ENCODE assay signal across 9 cellular contexts in the genomic region with DNA sequence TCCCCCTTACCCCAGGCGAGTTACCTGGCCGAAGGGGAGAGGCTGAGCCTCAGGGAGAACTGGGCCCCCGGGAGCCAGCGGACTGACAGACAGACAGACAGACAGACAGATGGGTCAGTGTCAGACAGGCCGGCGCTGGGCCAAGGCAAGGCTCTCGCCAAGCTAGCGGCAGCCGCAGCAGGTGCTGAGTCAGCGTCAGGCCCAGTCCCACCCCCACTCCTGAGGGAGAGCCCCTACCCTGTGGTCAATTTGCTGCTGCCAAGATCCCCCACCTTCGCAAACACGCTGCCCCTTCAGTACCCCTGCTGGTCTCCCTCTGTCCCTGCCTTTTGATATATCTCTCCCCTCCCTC. TPM values are rescaled to one million over a fixed set of nuclear protein-coding genes. Genes with fewer than 3 reads are reported as not detected.
DNase-seq lines count a peak whose midpoint lies in the region; ATAC-seq, FAIRE-seq and TF ChIP-seq lines count a peak whose summit lies in the region.
"Had no signal": no experiment of that assay in that cellular context is flagged by ENCODE, and none has a peak within 500 bp of the region (broad histone marks: within the 10 kb centered on the region; RNA-seq: fewer than 3 reads in every experiment).

No MANE protein-coding gene starts in this region.

- no TSS peak for BruUV-seq in HepG2 (replicated peaks; lab: Mats Ljungman, UMichigan)

- POLR2A ChIA-PET in HepG2 (lab: Yijun Ruan, JAX): interaction anchor here (0.7 to 2.8 kb wide), 6 partner anchors 35 to 46 kb away, joined by 3 to 21 read pairs (median 6); a partner anchor contains a TSS

- peak; percentile 29 for DNase-seq in HT1080 (ENCODE audit: low read depth)
- DNase-seq in ascending aorta (ENCODE audit: low spot score in 2 of 2): no peak
- no peak for DNase-seq in HepG2 (ENCODE audit: low spot score)
- DNase-seq in UCSD-AML1 (lab: John Stamatoyannopoulos, UW; ENCODE audit: unreplicated experiment): no peak

- TF ChIP-seq RAD21 in HepG2 (CRISPR knock-in tag; IDR thresholded peaks at IDR 0.05): no peak

- H3K27me3 ChIP-seq in BLaER1 (peaks cover 88% of the 10 kb centered on the region), ascending aorta (peaks cover 14% of the 10 kb centered on the region), HepG2 (ENCODE audit: control insufficient read depth in 1 of 2, insufficient read depth in 2 of 2, low read length in 2 of 2) (peaks cover 6 to 27% of the 10 kb centered on the region in 2 experiments; a peak in 4 of 5 replicates)

- TF ChIP-seq EP300 in HepG2 (IDR thresholded peaks at IDR 0.05; ENCODE audit: low read depth in 2 of 2, low read length in 2 of 2) (no peak), HepG2 (CRISPR knock-in tag; IDR thresholded peaks at IDR 0.05; ENCODE audit: borderline replicate concordance) (no peak)

- WGBS in HepG2 (ENCODE audit: low lambda C conversion rate): 13% methylated on average over 3 of the region's 12 CpGs

- in situ Hi-C loops in HepG2 (cut with HindIII; ENCODE audit: extremely low pct_ligation_motif_present, low pct_unique_long_range_greater_than_20kb): no loop called here

- H3K36me3 ChIP-seq in BLaER1 (no peaks in the 10 kb centered on the region), ascending aorta (no peaks in the 10 kb centered on the region), HepG2 (replicated peaks in 1 of 2; ENCODE audit: control insufficient read depth in 1 of 2, insufficient read depth in 2 of 2, low read length in 2 of 2) (no peaks in the 10 kb centered on the region)

- no peak overlapping the region for H2AFZ ChIP-seq in HepG2 (ENCODE audit: low read length)

- no peaks in the 10 kb centered on the region for H3K79me2 ChIP-seq in HepG2 (ENCODE audit: insufficient read depth, low read length)

- H3K4me3 ChIP-seq in BLaER1 (peak overlapping the region; percentile 63), ascending aorta (peak overlapping the region; percentile 51 to 53), HepG2 (replicated peaks in 1 of 3; ENCODE audit: insufficient read depth in 1 of 3, low read depth in 2 of 3, low read length in 3 of 3) (peak overlapping the region; percentile 60 to 80 (median 73))

- H4K20me1 ChIP-seq in BLaER1 (peaks cover 87% of the 10 kb centered on the region), HepG2 (ENCODE audit: insufficient read depth, low read length) (no peaks in the 10 kb centered on the region)

- H3K9ac ChIP-seq in BLaER1 (no peak overlapping the region), HepG2 (ENCODE audit: insufficient read depth, low read depth, low read length) (peak overlapping the region; percentile 68; the same call in 1 of the 2 replicates)

- FAIRE-seq in HepG2 (lab: Jason Lieb, UNC): no peak

- peaks cover 66% of the 10 kb centered on the region for H3K4me1 ChIP-seq in BLaER1
- peaks cover 25 to 46% of the 10 kb centered on the region in 2 donors for H3K4me1 ChIP-seq in ascending aorta
- H3K4me1 ChIP-seq in HepG2 (ENCODE audit: insufficient read depth, low read length): peaks cover 59% of the 10 kb centered on the region

- H3K9me3 ChIP-seq in BLaER1: no peaks in the 10 kb centered on the region
- no peaks in the 10 kb centered on the region for H3K9me3 ChIP-seq in ascending aorta
- H3K9me3 ChIP-seq in HepG2 (ENCODE audit: low read length): no peaks in the 10 kb centered on the region

- intact Hi-C loops in ascending aorta (cut with DNase I) (no loop called here), HepG2 (cut with micrococcal nuclease; ENCODE audit: unreplicated experiment) (no loop called here)

- ATAC-seq in HepG2 (no peak), GM19463 (IDR thresholded peaks at IDR 0.05; ENCODE audit: unreplicated experiment) (no peak), HG02885 (IDR thresholded peaks at IDR 0.05; ENCODE audit: poor library complexity, unreplicated experiment) (no peak), GM18517 (IDR thresholded peaks at IDR 0.05; ENCODE audit: unreplicated experiment) (no peak)

- TF ChIP-seq CTCF in ascending aorta (IDR thresholded peaks at IDR 0.05) (no peak), HepG2 (CRISPR knock-in tag; IDR thresholded peaks at IDR 0.05) (no peak)

- H3K4me2 ChIP-seq in BLaER1 (peak overlapping the region; percentile 75), HepG2 (ENCODE audit: low read depth, low read length) (peak overlapping the region; percentile 94)

- no peak for TF ChIP-seq POLR2A in HepG2 (IDR thresholded peaks at IDR 0.05; ENCODE audit: insufficient read depth in 1 of 2, low read depth in 2 of 2, low read length in 2 of 2)

- H3K27ac ChIP-seq in BLaER1 (no peak overlapping the region), ascending aorta (no peak overlapping the region), HepG2 (ENCODE audit: extremely low read length, insufficient read depth, low read length) (no peak overlapping the region)

- CTCF ChIA-PET in HepG2 (lab: Yijun Ruan, JAX; ENCODE audit: low intra/inter-chr PET ratio, low total read pairs): interaction anchor here (0.6 kb wide), 1 partner anchor 120 kb away, joined by 3 read pairs; no protein-coding TSS in a partner anchor

RNA-seq across cellular contexts. Expression of a gene that starts 1.5 kb away (rescaled TPM):
- 0.23 and 0.37 TPM in 2 replicates for total RNA-seq in HT1080 (2014; rRNA removed; shearing (Covaris generic))
- polyA plus RNA-seq in HT1080 (2015; cell fraction: cytosol; rRNA removed): 0.56 and 0.80 TPM in 2 replicates
- 0.66 and 1.1 TPM in 2 replicates for polyA plus RNA-seq in HT1080 (2015; cell fraction: nucleus; rRNA removed)
- total RNA-seq in ascending aorta: 0.32 TPM
- total RNA-seq in HepG2 (2016; rRNA removed; fragmentation: Illumina TruSeq; extraction: Trizol): 0.20 and 0.55 TPM in 2 replicates
- total RNA-seq in HepG2 (2016; cell fraction: cytosol; rRNA removed; fragmentation: Illumina TruSeq; extraction: Trizol; ENCODE audit: low read depth): 0.35 and 0.40 TPM in 2 replicates
- total RNA-seq in HepG2 (2016; cell fraction: insoluble cytoplasmic fraction; rRNA removed; fragmentation: Illumina TruSeq; extraction: Trizol): 0.22 and 0.37 TPM in 2 replicates
- total RNA-seq in HepG2 (2016; cell fraction: membrane; rRNA removed; fragmentation: Illumina TruSeq; extraction: Trizol): 0.52 and 0.77 TPM in 2 replicates
- total RNA-seq in HepG2 (2016; cell fraction: nucleus; rRNA removed; fragmentation: Illumina TruSeq; extraction: Trizol): 0.13 and 0.53 TPM in 2 replicates
- 7.0 and 7.6 TPM in 2 replicates for polyA plus RNA-seq in HepG2 (2011; rRNA removed)
- polyA plus RNA-seq in HepG2 (2011; cell fraction: cytosol; rRNA removed): 4.4 and 5.5 TPM in 2 replicates
- 11.9 and 12.6 TPM in 2 replicates for polyA plus RNA-seq in HepG2 (2011; cell fraction: nucleus; rRNA removed)
- 4.0 and 6.3 TPM in 2 replicates for polyA plus RNA-seq in HepG2 (2012)
- 0.61 and 0.87 TPM in 2 replicates for polyA plus RNA-seq in HepG2 (2016; cell fraction: cytosol; fragmentation: Illumina TruSeq; extraction: Trizol; ENCODE audit: low read depth)
- 0.62 and 1.0 TPM in 2 replicates for polyA plus RNA-seq in HepG2 (2016; cell fraction: insoluble cytoplasmic fraction; fragmentation: Illumina TruSeq; extraction: Trizol; ENCODE audit: low read depth)
- 1.2 TPM in 2 replicates for polyA plus RNA-seq in HepG2 (2016; cell fraction: membrane; fragmentation: Illumina TruSeq; extraction: Trizol; ENCODE audit: low read depth)
- polyA plus RNA-seq in HepG2 (2016; cell fraction: nucleus; fragmentation: Illumina TruSeq; extraction: Trizol; ENCODE audit: insufficient read depth, low read depth): 1.1 and 1.6 TPM in 2 replicates
- 3.3 and 7.7 TPM in 2 replicates for polyA minus RNA-seq in HepG2 (2011; rRNA and poly(A)+ RNA removed; ENCODE audit: low replicate concordance)
- polyA minus RNA-seq in HepG2 (2011; cell fraction: cytosol; rRNA and poly(A)+ RNA removed): 2.0 and 2.3 TPM in 2 replicates
- 1.1 and 1.2 TPM in 2 replicates for polyA minus RNA-seq in HepG2 (2011; cell fraction: nucleus; rRNA and poly(A)+ RNA removed)

RNA-seq across cellular contexts. Expression of a gene that starts 4.1 kb away (rescaled TPM):
- 6.0 and 7.9 TPM in 2 replicates for total RNA-seq in HT1080 (2014; rRNA removed; shearing (Covaris generic))
- 6.6 and 7.8 TPM in 2 replicates for polyA plus RNA-seq in HT1080 (2015; cell fraction: cytosol; rRNA removed)
- polyA plus RNA-seq in HT1080 (2015; cell fraction: nucleus; rRNA removed): 2.8 and 3.1 TPM in 2 replicates
- total RNA-seq in ascending aorta (5.0 TPM), HepG2 (2016; rRNA removed; fragmentation: Illumina TruSeq; extraction: Trizol) (3.6 and 5.4 TPM in 2 replicates)
- total RNA-seq in HepG2 (2016; cell fraction: cytosol; rRNA removed; fragmentation: Illumina TruSeq; extraction: Trizol; ENCODE audit: low read depth): 2.0 and 3.3 TPM in 2 replicates
- 3.8 and 6.3 TPM in 2 replicates for total RNA-seq in HepG2 (2016; cell fraction: insoluble cytoplasmic fraction; rRNA removed; fragmentation: Illumina TruSeq; extraction: Trizol)
- 5.4 and 5.7 TPM in 2 replicates for total RNA-seq in HepG2 (2016; cell fraction: membrane; rRNA removed; fragmentation: Illumina TruSeq; extraction: Trizol)
- total RNA-seq in HepG2 (2016; cell fraction: nucleus; rRNA removed; fragmentation: Illumina TruSeq; extraction: Trizol): 4.3 and 6.2 TPM in 2 replicates
- polyA plus RNA-seq in HepG2 (2011; rRNA removed): 33.7 and 39.6 TPM in 2 replicates
- polyA plus RNA-seq in HepG2 (2011; cell fraction: cytosol; rRNA removed): 31.4 and 33.2 TPM in 2 replicates
- polyA plus RNA-seq in HepG2 (2011; cell fraction: nucleus; rRNA removed): 39.4 and 43.0 TPM in 2 replicates
- polyA plus RNA-seq in HepG2 (2012): 19.3 and 22.8 TPM in 2 replicates
- polyA plus RNA-seq in HepG2 (2016; cell fraction: cytosol; fragmentation: Illumina TruSeq; extraction: Trizol; ENCODE audit: low read depth): 4.4 and 6.0 TPM in 2 replicates
- polyA plus RNA-seq in HepG2 (2016; cell fraction: insoluble cytoplasmic fraction; fragmentation: Illumina TruSeq; extraction: Trizol; ENCODE audit: low read depth): 10.0 and 13.6 TPM in 2 replicates
- polyA plus RNA-seq in HepG2 (2016; cell fraction: membrane; fragmentation: Illumina TruSeq; extraction: Trizol; ENCODE audit: low read depth): 9.9 and 11.0 TPM in 2 replicates
- polyA plus RNA-seq in HepG2 (2016; cell fraction: nucleus; fragmentation: Illumina TruSeq; extraction: Trizol; ENCODE audit: insufficient read depth, low read depth): 23.1 and 25.7 TPM in 2 replicates
- polyA minus RNA-seq in HepG2 (2011; rRNA and poly(A)+ RNA removed; ENCODE audit: low replicate concordance): 2.6 and 35.4 TPM in 2 replicates
- 6.4 and 7.2 TPM in 2 replicates for polyA minus RNA-seq in HepG2 (2011; cell fraction: cytosol; rRNA and poly(A)+ RNA removed)
- 9.0 and 9.9 TPM in 2 replicates for polyA minus RNA-seq in HepG2 (2011; cell fraction: nucleus; rRNA and poly(A)+ RNA removed)

RNA-seq across cellular contexts. Expression of a gene that starts 5.6 kb away (rescaled TPM):
- 0.23 and 0.43 TPM in 2 replicates for total RNA-seq in HT1080 (2014; rRNA removed; shearing (Covaris generic))
- 0.10 and 0.26 TPM in 2 replicates for polyA plus RNA-seq in HT1080 (2015; cell fraction: cytosol; rRNA removed)
- polyA plus RNA-seq in HT1080 (2015; cell fraction: nucleus; rRNA removed): 0.60 and 0.61 TPM in 2 replicates
- total RNA-seq in ascending aorta (20.4 TPM), HepG2 (2016; rRNA removed; fragmentation: Illumina TruSeq; extraction: Trizol) (2.0 and 3.1 TPM in 2 replicates)
- total RNA-seq in HepG2 (2016; cell fraction: cytosol; rRNA removed; fragmentation: Illumina TruSeq; extraction: Trizol; ENCODE audit: low read depth): 0.10 and 0.18 TPM in 2 replicates
- total RNA-seq in HepG2 (2016; cell fraction: insoluble cytoplasmic fraction; rRNA removed; fragmentation: Illumina TruSeq; extraction: Trizol): 1.7 and 3.1 TPM in 2 replicates
- 0.15 and 0.62 TPM in 2 replicates for total RNA-seq in HepG2 (2016; cell fraction: membrane; rRNA removed; fragmentation: Illumina TruSeq; extraction: Trizol)
- total RNA-seq in HepG2 (2016; cell fraction: nucleus; rRNA removed; fragmentation: Illumina TruSeq; extraction: Trizol): 1.6 and 2.4 TPM in 2 replicates
- polyA plus RNA-seq in HepG2 (2011; rRNA removed): 1.6 and 2.8 TPM in 2 replicates
- 1.5 and 2.3 TPM in 2 replicates for polyA plus RNA-seq in HepG2 (2011; cell fraction: cytosol; rRNA removed)
- 4.4 and 4.5 TPM in 2 replicates for polyA plus RNA-seq in HepG2 (2011; cell fraction: nucleus; rRNA removed)
- polyA plus RNA-seq in HepG2 (2012): 2.1 and 3.0 TPM in 2 replicates
- polyA plus RNA-seq in HepG2 (2016; cell fraction: cytosol; fragmentation: Illumina TruSeq; extraction: Trizol; ENCODE audit: low read depth): 0.12 and 0.27 TPM in 2 replicates
- 1.5 and 1.8 TPM in 2 replicates for polyA plus RNA-seq in HepG2 (2016; cell fraction: insoluble cytoplasmic fraction; fragmentation: Illumina TruSeq; extraction: Trizol; ENCODE audit: low read depth)
- 0.18 and 0.31 TPM in 2 replicates for polyA plus RNA-seq in HepG2 (2016; cell fraction: membrane; fragmentation: Illumina TruSeq; extraction: Trizol; ENCODE audit: low read depth)
- 3.5 and 3.8 TPM in 2 replicates for polyA plus RNA-seq in HepG2 (2016; cell fraction: nucleus; fragmentation: Illumina TruSeq; extraction: Trizol; ENCODE audit: insufficient read depth, low read depth)
- 4.3 and 4.8 TPM in 2 replicates for polyA minus RNA-seq in HepG2 (2011; rRNA and poly(A)+ RNA removed; ENCODE audit: low replicate concordance)
- polyA minus RNA-seq in HepG2 (2011; cell fraction: cytosol; rRNA and poly(A)+ RNA removed): 2.1 and 2.3 TPM in 2 replicates
- 1.9 and 2.4 TPM in 2 replicates for polyA minus RNA-seq in HepG2 (2011; cell fraction: nucleus; rRNA and poly(A)+ RNA removed)

RNA-seq across cellular contexts. Expression of a gene that starts 12.1 kb away (rescaled TPM):
- total RNA-seq in HT1080 (2014; rRNA removed; shearing (Covaris generic)): not detected in 2 replicates
- polyA plus RNA-seq in HT1080 (2015; cell fraction: cytosol; rRNA removed): not detected in 2 replicates
- not detected in 2 replicates for polyA plus RNA-seq in HT1080 (2015; cell fraction: nucleus; rRNA removed)
- total RNA-seq in ascending aorta (not detected), HepG2 (2016; rRNA removed; fragmentation: Illumina TruSeq; extraction: Trizol) (not detected in 2 replicates)
- total RNA-seq in HepG2 (2016; cell fraction: cytosol; rRNA removed; fragmentation: Illumina TruSeq; extraction: Trizol; ENCODE audit: low read depth): not detected in 2 replicates
- not detected in 2 replicates for total RNA-seq in HepG2 (2016; cell fraction: insoluble cytoplasmic fraction; rRNA removed; fragmentation: Illumina TruSeq; extraction: Trizol)
- total RNA-seq in HepG2 (2016; cell fraction: membrane; rRNA removed; fragmentation: Illumina TruSeq; extraction: Trizol): not detected in 2 replicates
- not detected in 2 replicates for total RNA-seq in HepG2 (2016; cell fraction: nucleus; rRNA removed; fragmentation: Illumina TruSeq; extraction: Trizol)
- not detected in 2 replicates for polyA plus RNA-seq in HepG2 (2011; rRNA removed)
- polyA plus RNA-seq in HepG2 (2011; cell fraction: cytosol; rRNA removed): not detected in 2 replicates
- polyA plus RNA-seq in HepG2 (2011; cell fraction: nucleus; rRNA removed): not detected in 2 replicates
- not detected in 2 replicates for polyA plus RNA-seq in HepG2 (2012)
- not detected in 2 replicates for polyA plus RNA-seq in HepG2 (2016; cell fraction: cytosol; fragmentation: Illumina TruSeq; extraction: Trizol; ENCODE audit: low read depth)
- not detected in 2 replicates for polyA plus RNA-seq in HepG2 (2016; cell fraction: insoluble cytoplasmic fraction; fragmentation: Illumina TruSeq; extraction: Trizol; ENCODE audit: low read depth)
- not detected in 2 replicates for polyA plus RNA-seq in HepG2 (2016; cell fraction: membrane; fragmentation: Illumina TruSeq; extraction: Trizol; ENCODE audit: low read depth)
- not detected in 2 replicates for polyA plus RNA-seq in HepG2 (2016; cell fraction: nucleus; fragmentation: Illumina TruSeq; extraction: Trizol; ENCODE audit: insufficient read depth, low read depth)
- not detected in 2 replicates for polyA minus RNA-seq in HepG2 (2011; rRNA and poly(A)+ RNA removed; ENCODE audit: low replicate concordance)
- not detected in 2 replicates for polyA minus RNA-seq in HepG2 (2011; cell fraction: cytosol; rRNA and poly(A)+ RNA removed)
- polyA minus RNA-seq in HepG2 (2011; cell fraction: nucleus; rRNA and poly(A)+ RNA removed): not detected in 2 replicates
- total RNA-seq: temporal lobe had no signal

RNA-seq across cellular contexts. Expression of a gene that starts 15.4 kb away (rescaled TPM):
- not detected in 2 replicates for total RNA-seq in HT1080 (2014; rRNA removed; shearing (Covaris generic))
- polyA plus RNA-seq in HT1080 (2015; cell fraction: cytosol; rRNA removed): not detected in 2 replicates
- not detected in 2 replicates for polyA plus RNA-seq in HT1080 (2015; cell fraction: nucleus; rRNA removed)
- not detected for total RNA-seq in ascending aorta
- total RNA-seq in HepG2 (2016; rRNA removed; fragmentation: Illumina TruSeq; extraction: Trizol): not detected in 2 replicates
- not detected in 2 replicates for total RNA-seq in HepG2 (2016; cell fraction: cytosol; rRNA removed; fragmentation: Illumina TruSeq; extraction: Trizol; ENCODE audit: low read depth)
- not detected in 2 replicates for total RNA-seq in HepG2 (2016; cell fraction: insoluble cytoplasmic fraction; rRNA removed; fragmentation: Illumina TruSeq; extraction: Trizol)
- total RNA-seq in HepG2 (2016; cell fraction: membrane; rRNA removed; fragmentation: Illumina TruSeq; extraction: Trizol): not detected in 2 replicates
- not detected in 2 replicates for total RNA-seq in HepG2 (2016; cell fraction: nucleus; rRNA removed; fragmentation: Illumina TruSeq; extraction: Trizol)
- not detected in 2 replicates for polyA plus RNA-seq in HepG2 (2011; rRNA removed)
- not detected in 2 replicates for polyA plus RNA-seq in HepG2 (2011; cell fraction: cytosol; rRNA removed)
- not detected in 2 replicates for polyA plus RNA-seq in HepG2 (2011; cell fraction: nucleus; rRNA removed)
- not detected in 2 replicates for polyA plus RNA-seq in HepG2 (2012)
- polyA plus RNA-seq in HepG2 (2016; cell fraction: cytosol; fragmentation: Illumina TruSeq; extraction: Trizol; ENCODE audit: low read depth): not detected in 2 replicates
- not detected in 2 replicates for polyA plus RNA-seq in HepG2 (2016; cell fraction: insoluble cytoplasmic fraction; fragmentation: Illumina TruSeq; extraction: Trizol; ENCODE audit: low read depth)
- polyA plus RNA-seq in HepG2 (2016; cell fraction: membrane; fragmentation: Illumina TruSeq; extraction: Trizol; ENCODE audit: low read depth): not detected in 2 replicates
- polyA plus RNA-seq in HepG2 (2016; cell fraction: nucleus; fragmentation: Illumina TruSeq; extraction: Trizol; ENCODE audit: insufficient read depth, low read depth): not detected in 2 replicates
- not detected in 2 replicates for polyA minus RNA-seq in HepG2 (2011; rRNA and poly(A)+ RNA removed; ENCODE audit: low replicate concordance)
- not detected in 2 replicates for polyA minus RNA-seq in HepG2 (2011; cell fraction: cytosol; rRNA and poly(A)+ RNA removed)
- polyA minus RNA-seq in HepG2 (2011; cell fraction: nucleus; rRNA and poly(A)+ RNA removed): not detected in 2 replicates
- total RNA-seq: temporal lobe had no signal
